In genomic region chr7:26990268-26990667, GRCh38 we compare ENCODE assay signal across 2 cellular contexts.
TF ChIP-seq lines count a peak whose summit lies in the region.

No MANE protein-coding gene starts in this region.

TF ChIP-seq in H1, 55 proteins besides CTCF, POLR2A, EP300 and RAD21:
- no peak for TF ChIP-seq GABPA (IDR thresholded peaks at IDR 0.05; ENCODE audit: borderline replicate concordance, insufficient read depth, low read length)
- TF ChIP-seq BCL11A (IDR thresholded peaks at IDR 0.05; ENCODE audit: low read depth in 2 of 2, low read length in 2 of 2) = no peak
- TF ChIP-seq SP4 (IDR thresholded peaks at IDR 0.05; ENCODE audit: low read length) = no peak
- TF ChIP-seq TAF1 (IDR thresholded peaks at IDR 0.05; ENCODE audit: low read depth, low read length) = no peak
- no peak for TF ChIP-seq YY1 (IDR thresholded peaks at IDR 0.05; ENCODE audit: low read depth, low read length)
- TF ChIP-seq BRCA1 (IDR thresholded peaks at IDR 0.05; ENCODE audit: low read depth, low read length) = no peak
- no peak for TF ChIP-seq FOSL1 (IDR thresholded peaks at IDR 0.05; ENCODE audit: insufficient read depth, low read depth, low read length)
- TF ChIP-seq ATF3 (IDR thresholded peaks at IDR 0.05; ENCODE audit: insufficient read depth, low read depth, low read length) = no peak
- TF ChIP-seq GTF2F1 (IDR thresholded peaks at IDR 0.05; ENCODE audit: borderline replicate concordance, low read depth, low read length) = no peak
- TF ChIP-seq KDM5A (IDR thresholded peaks at IDR 0.05; ENCODE audit: low read length) = no peak
- TF ChIP-seq MAX (IDR thresholded peaks at IDR 0.05) = no peak
- TF ChIP-seq RNF2 (IDR thresholded peaks at IDR 0.05; ENCODE audit: borderline replicate concordance, low read depth, low read length, missing control alignments, poor library complexity, severe bottlenecking) = no peak
- no peak for TF ChIP-seq TAF7 (optimal IDR thresholded peaks at IDR 0.05; ENCODE audit: borderline replicate concordance, low read depth, low read length)
- TF ChIP-seq HDAC6 (IDR thresholded peaks at IDR 0.05; ENCODE audit: low read depth, low read length) = no peak
- TF ChIP-seq TBP (IDR thresholded peaks at IDR 0.05; ENCODE audit: low read depth, low read length) = no peak
- TF ChIP-seq CREB1 (IDR thresholded peaks at IDR 0.05) = no peak
- no peak for TF ChIP-seq RBBP5 (IDR thresholded peaks at IDR 0.05; ENCODE audit: borderline replicate concordance, low read depth, low read length)
- TF ChIP-seq CEBPB (IDR thresholded peaks at IDR 0.05; ENCODE audit: low read depth, low read length) = no peak
- TF ChIP-seq TEAD4 (IDR thresholded peaks at IDR 0.05; ENCODE audit: low read depth, low read length) = no peak

TF ChIP-seq in HepG2, 621 proteins besides CTCF, POLR2A, EP300 and RAD21 (continued from another document):
- TF ChIP-seq REST (IDR thresholded peaks at IDR 0.05; ENCODE audit: borderline replicate concordance in 1 of 2, low read depth in 1 of 2, low read length in 2 of 2) (no peak), SRY (CRISPR knock-in tag; IDR thresholded peaks at IDR 0.05) (no peak), TMF1 (CRISPR knock-in tag; IDR thresholded peaks at IDR 0.05; ENCODE audit: low read depth) (no peak), TRIM24 (CRISPR knock-in tag; IDR thresholded peaks at IDR 0.05) (no peak), NRL (CRISPR knock-in tag; IDR thresholded peaks at IDR 0.05; ENCODE audit: borderline replicate concordance) (no peak), ZNF3 (CRISPR knock-in tag; IDR thresholded peaks at IDR 0.05) (no peak), ZNF343 (CRISPR knock-in tag; IDR thresholded peaks at IDR 0.05) (no peak), ZNF432 (CRISPR knock-in tag; IDR thresholded peaks at IDR 0.05; ENCODE audit: borderline replicate concordance) (no peak), ZNF256 (CRISPR knock-in tag; conservative IDR thresholded peaks at IDR 0.05) (no peak), KDM4B (CRISPR knock-in tag; IDR thresholded peaks at IDR 0.05) (no peak), THYN1 (CRISPR knock-in tag; IDR thresholded peaks at IDR 0.05; ENCODE audit: borderline replicate concordance, low read depth) (no peak), MTA3 (CRISPR knock-in tag; IDR thresholded peaks at IDR 0.05) (no peak), NFKBIZ (CRISPR knock-in tag; IDR thresholded peaks at IDR 0.05) (no peak), RARA (CRISPR knock-in tag; IDR thresholded peaks at IDR 0.05) (no peak), ZNF776 (CRISPR knock-in tag; IDR thresholded peaks at IDR 0.05) (no peak), ZNF121 (CRISPR knock-in tag; IDR thresholded peaks at IDR 0.05) (no peak), SALL1 (CRISPR knock-in tag; IDR thresholded peaks at IDR 0.05) (no peak), FOXA1 (IDR thresholded peaks at IDR 0.05) (no peak), FOXA1 (CRISPR knock-in tag; IDR thresholded peaks at IDR 0.05) (no peak)
